In the genomic region with DNA sequence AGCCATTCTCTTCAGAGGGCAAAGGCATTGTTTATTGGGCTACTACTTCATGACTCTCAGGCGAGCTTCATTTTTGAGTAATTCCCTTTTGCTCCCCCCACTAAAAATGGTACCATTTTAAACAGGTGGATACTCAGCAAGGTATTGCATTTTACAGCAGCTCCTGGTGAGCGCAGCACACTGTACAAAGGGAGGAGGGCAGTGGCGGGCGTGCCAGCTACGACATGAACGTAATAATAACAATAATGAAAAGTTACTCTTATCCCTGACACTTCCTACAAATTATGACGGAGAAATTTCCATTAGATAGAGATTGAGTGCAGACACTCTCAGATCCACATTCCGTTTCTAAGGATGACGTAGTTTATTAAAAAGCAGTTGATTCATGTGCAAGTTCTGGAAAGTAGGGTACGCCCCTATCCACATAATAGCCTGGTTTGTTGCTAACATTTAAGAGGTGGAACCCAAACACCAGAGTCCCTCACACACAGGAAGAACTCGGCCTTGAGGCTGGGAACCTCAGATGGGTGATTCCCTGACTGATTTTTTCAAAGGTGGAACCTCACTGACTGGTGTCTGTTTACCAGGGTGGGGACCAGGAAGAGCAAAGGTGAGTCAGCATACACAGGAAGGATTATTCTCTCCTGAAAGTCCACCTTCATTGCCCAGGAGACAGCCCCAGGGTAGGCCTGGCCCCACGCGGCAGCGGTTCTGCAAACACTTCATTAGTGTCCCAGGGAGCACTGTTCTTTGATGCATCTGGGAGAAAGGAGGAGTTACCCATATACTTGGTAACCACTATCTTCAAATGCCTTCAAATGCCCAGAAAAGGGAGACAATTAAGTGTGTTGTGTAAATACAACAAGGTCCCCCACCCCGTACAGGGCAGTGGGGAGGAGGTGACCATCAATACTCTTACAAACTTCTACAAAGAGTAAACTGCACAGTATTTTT, we compare ENCODE assay signal across 1 cellular context.
A peak's percentile ranks its signal among the peaks of the same experiment; 100 is the strongest.
TF ChIP-seq lines count a peak whose summit lies in the region.

No MANE protein-coding gene starts in this region.

TF ChIP-seq in HepG2, 621 proteins besides CTCF, POLR2A, EP300 and RAD21 (continued from another document and continues in another):
- TF ChIP-seq ZNF335 (CRISPR knock-in tag; IDR thresholded peaks at IDR 0.05) (peak; percentile 68; the same call in 1 of the 2 replicates), RFXANK (CRISPR knock-in tag; IDR thresholded peaks at IDR 0.05) (no peak; the same call in 1 of the 2 replicates), RARG (CRISPR knock-in tag; IDR thresholded peaks at IDR 0.05; ENCODE audit: low read depth) (no peak), ZNF30 (CRISPR knock-in tag; IDR thresholded peaks at IDR 0.05) (no peak), CENPT (CRISPR knock-in tag; IDR thresholded peaks at IDR 0.05; ENCODE audit: low read depth) (no peak), GPN1 (CRISPR knock-in tag; IDR thresholded peaks at IDR 0.05; ENCODE audit: borderline replicate concordance) (no peak), RCOR2 (CRISPR knock-in tag; IDR thresholded peaks at IDR 0.05) (peak; percentile 94), MAFG (CRISPR knock-in tag; IDR thresholded peaks at IDR 0.05) (peak; percentile 52; the same call in 1 of the 2 replicates), ZNF251 (CRISPR knock-in tag; IDR thresholded peaks at IDR 0.05) (no peak), ZNF615 (CRISPR knock-in tag; IDR thresholded peaks at IDR 0.05; ENCODE audit: borderline replicate concordance) (no peak), FOSL2 (CRISPR knock-in tag; IDR thresholded peaks at IDR 0.05) (peak; percentile 97), NBN (conservative IDR thresholded peaks at IDR 0.05) (no peak), ZKSCAN8 (CRISPR knock-in tag; IDR thresholded peaks at IDR 0.05; ENCODE audit: borderline replicate concordance) (peak; percentile 90), ZNF230 (CRISPR knock-in tag; IDR thresholded peaks at IDR 0.05) (no peak), SALL1 (CRISPR knock-in tag; IDR thresholded peaks at IDR 0.05) (peak; percentile 98), ERF (CRISPR knock-in tag; IDR thresholded peaks at IDR 0.05) (peak; percentile 72), ZNF331 (CRISPR knock-in tag; IDR thresholded peaks at IDR 0.05) (peak; percentile 92), ZMYM4 (CRISPR knock-in tag; IDR thresholded peaks at IDR 0.05) (peak; percentile 89), ZFAT (CRISPR knock-in tag; conservative IDR thresholded peaks at IDR 0.05) (no peak), PLRG1 (conservative IDR thresholded peaks at IDR 0.05) (no peak), NAIF1 (CRISPR knock-in tag; IDR thresholded peaks at IDR 0.05; ENCODE audit: borderline replicate concordance) (no peak), ZSCAN25 (CRISPR knock-in tag; IDR thresholded peaks at IDR 0.05) (0 out of 2 replicates have a peak, but pooled peaks have one; percentile 46), ZNF549 (CRISPR knock-in tag; IDR thresholded peaks at IDR 0.05) (no peak), THRA (CRISPR knock-in tag; IDR thresholded peaks at IDR 0.05; ENCODE audit: borderline replicate concordance) (peak; percentile 72; the same call in 1 of the 2 replicates), KLF16 (CRISPR knock-in tag; IDR thresholded peaks at IDR 0.05) (no peak), FOXJ3 (CRISPR knock-in tag; IDR thresholded peaks at IDR 0.05; ENCODE audit: borderline replicate concordance) (peak; percentile 93; the same call in 1 of the 2 replicates), ZC3H13 (CRISPR knock-in tag; IDR thresholded peaks at IDR 0.05) (no peak), CBX5 (CRISPR knock-in tag; IDR thresholded peaks at IDR 0.05; ENCODE audit: borderline replicate concordance) (peak; percentile 84; the same call in 1 of the 2 replicates), SIN3B (IDR thresholded peaks at IDR 0.05; ENCODE audit: low read length) (no peak)
- TF ChIP-seq, protein P1, sequence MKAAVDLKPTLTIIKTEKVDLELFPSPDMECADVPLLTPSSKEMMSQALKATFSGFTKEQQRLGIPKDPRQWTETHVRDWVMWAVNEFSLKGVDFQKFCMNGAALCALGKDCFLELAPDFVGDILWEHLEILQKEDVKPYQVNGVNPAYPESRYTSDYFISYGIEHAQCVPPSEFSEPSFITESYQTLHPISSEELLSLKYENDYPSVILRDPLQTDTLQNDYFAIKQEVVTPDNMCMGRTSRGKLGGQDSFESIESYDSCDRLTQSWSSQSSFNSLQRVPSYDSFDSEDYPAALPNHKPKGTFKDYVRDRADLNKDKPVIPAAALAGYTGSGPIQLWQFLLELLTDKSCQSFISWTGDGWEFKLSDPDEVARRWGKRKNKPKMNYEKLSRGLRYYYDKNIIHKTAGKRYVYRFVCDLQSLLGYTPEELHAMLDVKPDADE (CRISPR knock-in tag; IDR thresholded peaks at IDR 0.05): no peak
- TF ChIP-seq, protein P2, sequence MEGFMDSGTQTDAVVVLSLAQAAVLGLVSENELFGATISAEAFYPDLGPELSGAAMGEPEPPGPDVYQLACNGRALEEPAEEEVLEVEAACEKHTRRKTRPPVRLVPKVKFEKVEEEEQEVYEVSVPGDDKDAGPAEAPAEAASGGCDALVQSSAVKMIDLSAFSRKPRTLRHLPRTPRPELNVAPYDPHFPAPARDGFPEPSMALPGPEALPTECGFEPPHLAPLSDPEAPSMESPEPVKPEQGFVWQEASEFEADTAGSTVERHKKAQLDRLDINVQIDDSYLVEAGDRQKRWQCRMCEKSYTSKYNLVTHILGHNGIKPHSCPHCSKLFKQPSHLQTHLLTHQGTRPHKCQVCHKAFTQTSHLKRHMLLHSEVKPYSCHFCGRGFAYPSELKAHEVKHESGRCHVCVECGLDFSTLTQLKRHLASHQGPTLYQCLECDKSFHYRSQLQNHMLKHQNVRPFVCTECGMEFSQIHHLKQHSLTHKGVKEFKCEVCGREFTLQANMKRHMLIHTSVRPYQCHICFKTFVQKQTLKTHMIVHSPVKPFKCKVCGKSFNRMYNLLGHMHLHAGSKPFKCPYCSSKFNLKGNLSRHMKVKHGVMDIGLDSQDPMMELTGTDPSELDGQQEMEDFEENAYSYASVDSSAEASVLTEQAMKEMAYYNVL (CRISPR knock-in tag; IDR thresholded peaks at IDR 0.05; ENCODE audit: borderline replicate concordance): no peak; the same call in 1 of the 2 replicates
- TF ChIP-seq, protein P3, sequence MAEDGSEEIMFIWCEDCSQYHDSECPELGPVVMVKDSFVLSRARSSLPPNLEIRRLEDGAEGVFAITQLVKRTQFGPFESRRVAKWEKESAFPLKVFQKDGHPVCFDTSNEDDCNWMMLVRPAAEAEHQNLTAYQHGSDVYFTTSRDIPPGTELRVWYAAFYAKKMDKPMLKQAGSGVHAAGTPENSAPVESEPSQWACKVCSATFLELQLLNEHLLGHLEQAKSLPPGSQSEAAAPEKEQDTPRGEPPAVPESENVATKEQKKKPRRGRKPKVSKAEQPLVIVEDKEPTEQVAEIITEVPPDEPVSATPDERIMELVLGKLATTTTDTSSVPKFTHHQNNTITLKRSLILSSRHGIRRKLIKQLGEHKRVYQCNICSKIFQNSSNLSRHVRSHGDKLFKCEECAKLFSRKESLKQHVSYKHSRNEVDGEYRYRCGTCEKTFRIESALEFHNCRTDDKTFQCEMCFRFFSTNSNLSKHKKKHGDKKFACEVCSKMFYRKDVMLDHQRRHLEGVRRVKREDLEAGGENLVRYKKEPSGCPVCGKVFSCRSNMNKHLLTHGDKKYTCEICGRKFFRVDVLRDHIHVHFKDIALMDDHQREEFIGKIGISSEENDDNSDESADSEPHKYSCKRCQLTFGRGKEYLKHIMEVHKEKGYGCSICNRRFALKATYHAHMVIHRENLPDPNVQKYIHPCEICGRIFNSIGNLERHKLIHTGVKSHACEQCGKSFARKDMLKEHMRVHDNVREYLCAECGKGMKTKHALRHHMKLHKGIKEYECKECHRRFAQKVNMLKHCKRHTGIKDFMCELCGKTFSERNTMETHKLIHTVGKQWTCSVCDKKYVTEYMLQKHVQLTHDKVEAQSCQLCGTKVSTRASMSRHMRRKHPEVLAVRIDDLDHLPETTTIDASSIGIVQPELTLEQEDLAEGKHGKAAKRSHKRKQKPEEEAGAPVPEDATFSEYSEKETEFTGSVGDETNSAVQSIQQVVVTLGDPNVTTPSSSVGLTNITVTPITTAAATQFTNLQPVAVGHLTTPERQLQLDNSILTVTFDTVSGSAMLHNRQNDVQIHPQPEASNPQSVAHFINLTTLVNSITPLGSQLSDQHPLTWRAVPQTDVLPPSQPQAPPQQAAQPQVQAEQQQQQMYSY (CRISPR knock-in tag; IDR thresholded peaks at IDR 0.05): no peak
- TF ChIP-seq, protein P4, sequence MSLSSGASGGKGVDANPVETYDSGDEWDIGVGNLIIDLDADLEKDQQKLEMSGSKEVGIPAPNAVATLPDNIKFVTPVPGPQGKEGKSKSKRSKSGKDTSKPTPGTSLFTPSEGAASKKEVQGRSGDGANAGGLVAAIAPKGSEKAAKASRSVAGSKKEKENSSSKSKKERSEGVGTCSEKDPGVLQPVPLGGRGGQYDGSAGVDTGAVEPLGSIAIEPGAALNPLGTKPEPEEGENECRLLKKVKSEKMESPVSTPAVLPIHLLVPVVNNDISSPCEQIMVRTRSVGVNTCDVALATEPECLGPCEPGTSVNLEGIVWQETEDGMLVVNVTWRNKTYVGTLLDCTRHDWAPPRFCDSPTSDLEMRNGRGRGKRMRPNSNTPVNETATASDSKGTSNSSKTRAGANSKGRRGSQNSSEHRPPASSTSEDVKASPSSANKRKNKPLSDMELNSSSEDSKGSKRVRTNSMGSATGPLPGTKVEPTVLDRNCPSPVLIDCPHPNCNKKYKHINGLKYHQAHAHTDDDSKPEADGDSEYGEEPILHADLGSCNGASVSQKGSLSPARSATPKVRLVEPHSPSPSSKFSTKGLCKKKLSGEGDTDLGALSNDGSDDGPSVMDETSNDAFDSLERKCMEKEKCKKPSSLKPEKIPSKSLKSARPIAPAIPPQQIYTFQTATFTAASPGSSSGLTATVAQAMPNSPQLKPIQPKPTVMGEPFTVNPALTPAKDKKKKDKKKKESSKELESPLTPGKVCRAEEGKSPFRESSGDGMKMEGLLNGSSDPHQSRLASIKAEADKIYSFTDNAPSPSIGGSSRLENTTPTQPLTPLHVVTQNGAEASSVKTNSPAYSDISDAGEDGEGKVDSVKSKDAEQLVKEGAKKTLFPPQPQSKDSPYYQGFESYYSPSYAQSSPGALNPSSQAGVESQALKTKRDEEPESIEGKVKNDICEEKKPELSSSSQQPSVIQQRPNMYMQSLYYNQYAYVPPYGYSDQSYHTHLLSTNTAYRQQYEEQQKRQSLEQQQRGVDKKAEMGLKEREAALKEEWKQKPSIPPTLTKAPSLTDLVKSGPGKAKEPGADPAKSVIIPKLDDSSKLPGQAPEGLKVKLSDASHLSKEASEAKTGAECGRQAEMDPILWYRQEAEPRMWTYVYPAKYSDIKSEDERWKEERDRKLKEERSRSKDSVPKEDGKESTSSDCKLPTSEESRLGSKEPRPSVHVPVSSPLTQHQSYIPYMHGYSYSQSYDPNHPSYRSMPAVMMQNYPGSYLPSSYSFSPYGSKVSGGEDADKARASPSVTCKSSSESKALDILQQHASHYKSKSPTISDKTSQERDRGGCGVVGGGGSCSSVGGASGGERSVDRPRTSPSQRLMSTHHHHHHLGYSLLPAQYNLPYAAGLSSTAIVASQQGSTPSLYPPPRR (CRISPR knock-in tag; IDR thresholded peaks at IDR 0.05; ENCODE audit: borderline replicate concordance): peak; percentile 98
- TF ChIP-seq, protein P5, sequence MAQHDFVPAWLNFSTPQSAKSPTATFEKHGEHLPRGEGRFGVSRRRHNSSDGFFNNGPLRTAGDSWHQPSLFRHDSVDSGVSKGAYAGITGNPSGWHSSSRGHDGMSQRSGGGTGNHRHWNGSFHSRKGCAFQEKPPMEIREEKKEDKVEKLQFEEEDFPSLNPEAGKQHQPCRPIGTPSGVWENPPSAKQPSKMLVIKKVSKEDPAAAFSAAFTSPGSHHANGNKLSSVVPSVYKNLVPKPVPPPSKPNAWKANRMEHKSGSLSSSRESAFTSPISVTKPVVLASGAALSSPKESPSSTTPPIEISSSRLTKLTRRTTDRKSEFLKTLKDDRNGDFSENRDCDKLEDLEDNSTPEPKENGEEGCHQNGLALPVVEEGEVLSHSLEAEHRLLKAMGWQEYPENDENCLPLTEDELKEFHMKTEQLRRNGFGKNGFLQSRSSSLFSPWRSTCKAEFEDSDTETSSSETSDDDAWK (CRISPR knock-in tag; IDR thresholded peaks at IDR 0.05): no peak
- TF ChIP-seq, protein P6, sequence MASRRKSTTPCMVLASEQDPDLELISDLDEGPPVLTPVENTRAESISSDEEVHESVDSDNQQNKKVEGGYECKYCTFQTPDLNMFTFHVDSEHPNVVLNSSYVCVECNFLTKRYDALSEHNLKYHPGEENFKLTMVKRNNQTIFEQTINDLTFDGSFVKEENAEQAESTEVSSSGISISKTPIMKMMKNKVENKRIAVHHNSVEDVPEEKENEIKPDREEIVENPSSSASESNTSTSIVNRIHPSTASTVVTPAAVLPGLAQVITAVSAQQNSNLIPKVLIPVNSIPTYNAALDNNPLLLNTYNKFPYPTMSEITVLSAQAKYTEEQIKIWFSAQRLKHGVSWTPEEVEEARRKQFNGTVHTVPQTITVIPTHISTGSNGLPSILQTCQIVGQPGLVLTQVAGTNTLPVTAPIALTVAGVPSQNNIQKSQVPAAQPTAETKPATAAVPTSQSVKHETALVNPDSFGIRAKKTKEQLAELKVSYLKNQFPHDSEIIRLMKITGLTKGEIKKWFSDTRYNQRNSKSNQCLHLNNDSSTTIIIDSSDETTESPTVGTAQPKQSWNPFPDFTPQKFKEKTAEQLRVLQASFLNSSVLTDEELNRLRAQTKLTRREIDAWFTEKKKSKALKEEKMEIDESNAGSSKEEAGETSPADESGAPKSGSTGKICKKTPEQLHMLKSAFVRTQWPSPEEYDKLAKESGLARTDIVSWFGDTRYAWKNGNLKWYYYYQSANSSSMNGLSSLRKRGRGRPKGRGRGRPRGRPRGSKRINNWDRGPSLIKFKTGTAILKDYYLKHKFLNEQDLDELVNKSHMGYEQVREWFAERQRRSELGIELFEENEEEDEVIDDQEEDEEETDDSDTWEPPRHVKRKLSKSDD (CRISPR knock-in tag; IDR thresholded peaks at IDR 0.05; ENCODE audit: low read depth): no peak
- TF ChIP-seq, protein P7, sequence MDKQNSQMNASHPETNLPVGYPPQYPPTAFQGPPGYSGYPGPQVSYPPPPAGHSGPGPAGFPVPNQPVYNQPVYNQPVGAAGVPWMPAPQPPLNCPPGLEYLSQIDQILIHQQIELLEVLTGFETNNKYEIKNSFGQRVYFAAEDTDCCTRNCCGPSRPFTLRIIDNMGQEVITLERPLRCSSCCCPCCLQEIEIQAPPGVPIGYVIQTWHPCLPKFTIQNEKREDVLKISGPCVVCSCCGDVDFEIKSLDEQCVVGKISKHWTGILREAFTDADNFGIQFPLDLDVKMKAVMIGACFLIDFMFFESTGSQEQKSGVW (CRISPR knock-in tag; IDR thresholded peaks at IDR 0.05; ENCODE audit: borderline replicate concordance): no peak
